1 cellular context compared by ENCODE assay signal in genomic region chr6:156953478-156954146, GRCh38.
TF ChIP-seq lines count a peak whose summit lies in the region.

No MANE protein-coding gene starts in this region.

TF ChIP-seq in SK-N-SH treated with all-trans-retinoic acid at 6 μM for 48 hours, 23 proteins besides CTCF, POLR2A, EP300 and RAD21 (continued from another document):
- no peak for TF ChIP-seq TSHZ2 (CRISPR knock-in tag; IDR thresholded peaks at IDR 0.05)
- no peak for TF ChIP-seq ZNF70 (CRISPR knock-in tag; IDR thresholded peaks at IDR 0.05)
- no peak for TF ChIP-seq ZFP3 (CRISPR knock-in tag; IDR thresholded peaks at IDR 0.05)
- no peak for TF ChIP-seq TOX (CRISPR knock-in tag; IDR thresholded peaks at IDR 0.05; ENCODE audit: borderline replicate concordance)
- TF ChIP-seq ZNF8 (CRISPR knock-in tag; IDR thresholded peaks at IDR 0.05): no peak
- no peak for TF ChIP-seq ZFP30 (CRISPR knock-in tag; IDR thresholded peaks at IDR 0.05)
- TF ChIP-seq TCF4 (CRISPR knock-in tag; IDR thresholded peaks at IDR 0.05; ENCODE audit: borderline replicate concordance): no peak
- TF ChIP-seq ZNF565 (CRISPR knock-in tag; conservative IDR thresholded peaks at IDR 0.05; ENCODE audit: low read depth): no peak
- no peak for TF ChIP-seq GLIS3 (CRISPR knock-in tag; IDR thresholded peaks at IDR 0.05)
- no peak for TF ChIP-seq ESRRG (CRISPR knock-in tag; IDR thresholded peaks at IDR 0.05)
- TF ChIP-seq CREB5 (CRISPR knock-in tag; IDR thresholded peaks at IDR 0.05; ENCODE audit: low read depth): no peak
